ENCODE assay signal across 19 cellular contexts in the genomic region with DNA sequence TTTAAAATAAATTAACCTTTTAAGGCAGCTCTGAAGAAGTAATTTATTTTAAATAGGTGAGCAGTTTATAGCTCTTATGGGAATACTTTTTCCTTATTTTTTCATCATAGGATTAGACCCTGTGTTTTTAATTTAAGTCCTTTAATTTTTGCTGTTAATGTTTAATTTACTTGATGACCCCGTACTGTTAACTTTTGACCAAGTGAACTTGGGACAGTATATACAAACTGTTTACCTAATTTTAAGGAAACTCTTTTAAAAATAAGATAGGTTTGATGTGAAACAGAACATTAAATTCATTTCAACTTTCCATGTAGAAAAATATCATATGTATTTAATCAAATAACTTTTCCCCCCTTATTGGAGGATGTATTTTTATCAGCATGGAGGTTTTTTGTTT.
DNase-seq lines count a peak whose midpoint lies in the region; ATAC-seq, FAIRE-seq and TF ChIP-seq lines count a peak whose summit lies in the region.
"Had no signal": no experiment of that assay in that cellular context is flagged by ENCODE, and none has a peak within 500 bp of the region (broad histone marks: within the 10 kb centered on the region; RNA-seq: fewer than 3 reads in every experiment).

No MANE protein-coding gene starts in this region.

- no peaks in the 10 kb centered on the region; the same call in 1 of the 2 replicates for H3F3A ChIP-seq in Loucy (ENCODE audit: low read depth)

- peak; percentile 9 for FAIRE-seq in A204.1 (lab: Jason Lieb, UNC)
- peak; percentile 11 for FAIRE-seq in kidney (lab: Jason Lieb, UNC)
- FAIRE-seq: GM12878, H54 had no signal

- TF ChIP-seq POLR2A in right lobe of liver (IDR thresholded peaks at IDR 0.05): no peak

- peaks cover 64% of the 10 kb centered on the region for H4K20me1 ChIP-seq in Loucy (ENCODE audit: insufficient read depth, low read length, poor library complexity, severe bottlenecking)

- 0 out of 2 replicates have a peak, but pooled peaks cover 3% of the 10 kb centered on the region for H3K36me3 ChIP-seq in Loucy (ENCODE audit: insufficient read depth, low read length)
- H3K36me3 ChIP-seq in kidney (ENCODE audit: control insufficient read depth in 1 of 2, insufficient read depth in 2 of 2, low read length in 2 of 2): no peaks in the 10 kb centered on the region
- no peaks in the 10 kb centered on the region for H3K36me3 ChIP-seq in right lobe of liver

- peak overlapping the region; percentile 93 for H3K4me2 ChIP-seq in Loucy (ENCODE audit: low read depth, low read length, poor library complexity, severe bottlenecking)
- H3K4me2 ChIP-seq: BLaER1 treated with 17β-estradiol and CSF1 and Interleukin-3, amounts not matched to agents 10 nM and 100 nM; GM23338 had no signal

- H3K9ac ChIP-seq in Loucy (ENCODE audit: low read depth, low read length, poor library complexity, severe bottlenecking) (peak overlapping the region; percentile 3), kidney (ENCODE audit: low read length in 2 of 2) (no peak overlapping the region)
- H3K9ac ChIP-seq: BLaER1 treated with 17β-estradiol and CSF1 and Interleukin-3, amounts not matched to agents 10 nM and 100 nM had no signal

- intact Hi-C loops in kidney (cut with DNase I) (no loop called here), right lobe of liver (cut with DNase I) (no loop called here)

- DNase-seq in kidney (no peak), right lobe of liver (no peak), HT-29 (ENCODE audit: low spot score) (no peak), islet precursor cell (no peak)
- no peak for DNase-seq in stimulated activated CD4-positive, alpha-beta T cell treated with anti-CD3 and anti-CD28 coated beads, Interleukin-4, amount 100 ng/mL, for 1 hour
- DNase-seq: Calu3; CD8-positive, alpha-beta T cell; DMS79 treated with DMSO at 0.1 percent for 48 hours; EL; HCEC 1CT; IMR-90 had no signal

- no peak overlapping the region for H3K27ac ChIP-seq in kidney (ENCODE audit: low read depth in 2 of 2, low read length in 2 of 2)
- H3K27ac ChIP-seq in right lobe of liver: peak overlapping the region in 1 of 3 donors; percentile 39
- H3K27ac ChIP-seq: 22Rv1 had no signal

- no peaks in the 10 kb centered on the region for H3K9me3 ChIP-seq in Loucy (ENCODE audit: insufficient read depth, low read depth, low read length)
- H3K9me3 ChIP-seq in kidney (ENCODE audit: control insufficient read depth in 1 of 2, low read length in 2 of 2): no peaks in the 10 kb centered on the region
- H3K9me3 ChIP-seq in right lobe of liver: no peaks in the 10 kb centered on the region
- H3K9me3 ChIP-seq: BLaER1 treated with 17β-estradiol and CSF1 and Interleukin-3, amounts not matched to agents 10 nM and 100 nM had no signal

- 23% methylated on average over 1 of the region's 1 CpG for WGBS in right lobe of liver (ENCODE audit: insufficient coverage, low coverage, low lambda C conversion rate, missing lambda C conversion rate)

- H2AFZ ChIP-seq in Loucy (ENCODE audit: low read length): no peak overlapping the region
- H2AFZ ChIP-seq: GM23338 had no signal

- ATAC-seq in right lobe of liver (peak; percentile 44 to 65 (median 55)), GM18909 (IDR thresholded peaks at IDR 0.05; ENCODE audit: poor library complexity, unreplicated experiment) (no peak)
- ATAC-seq: CD8-positive, alpha-beta T cell; GM12878; GM23338 had no signal

- no peaks in the 10 kb centered on the region for H3K27me3 ChIP-seq in Loucy (ENCODE audit: insufficient read depth, low read length, poor library complexity, severe bottlenecking)
- H3K27me3 ChIP-seq in right lobe of liver: no peaks in the 10 kb centered on the region
- H3K27me3 ChIP-seq: BLaER1 treated with 17β-estradiol and CSF1 and Interleukin-3, amounts not matched to agents 10 nM and 100 nM had no signal

- peak overlapping the region; percentile 36 for H3K4me3 ChIP-seq in Loucy (ENCODE audit: low read length, poor library complexity, severe bottlenecking)
- no peak overlapping the region for H3K4me3 ChIP-seq in kidney (ENCODE audit: low read length in 2 of 2)
- peak overlapping the region in 1 of 3 donors; percentile 1 for H3K4me3 ChIP-seq in right lobe of liver
- H3K4me3 ChIP-seq: BLaER1 treated with 17β-estradiol and CSF1 and Interleukin-3, amounts not matched to agents 10 nM and 100 nM; GM12878; GM23338 had no signal

- H3K79me2 ChIP-seq in Loucy (ENCODE audit: insufficient read depth, low read length): peaks cover 100% of the 10 kb centered on the region

- H3K4me1 ChIP-seq in Loucy (ENCODE audit: insufficient read depth, low read length, poor library complexity, severe bottlenecking) (peaks cover 69% of the 10 kb centered on the region), kidney (ENCODE audit: control insufficient read depth in 1 of 2, insufficient read depth in 1 of 2, low read depth in 1 of 2, low read length in 2 of 2) (peaks cover 2 to 6% of the 10 kb centered on the region in 2 donors), right lobe of liver (peaks cover 0 to 41% (median 4%) of the 10 kb centered on the region in 4 donors)

- no peak for TF ChIP-seq CTCF in Loucy (conservative IDR thresholded peaks at IDR 0.05; ENCODE audit: low read length)
- no peak for TF ChIP-seq CTCF in kidney (IDR thresholded peaks at IDR 0.05; ENCODE audit: borderline replicate concordance, extremely low read depth, insufficient read depth)
- TF ChIP-seq CTCF in right lobe of liver (IDR thresholded peaks at IDR 0.05): no peak

- no peaks in the 10 kb centered on the region for H3K9me2 ChIP-seq in Loucy (replicated peaks; ENCODE audit: low read depth, low read length)
